In the genomic region with DNA sequence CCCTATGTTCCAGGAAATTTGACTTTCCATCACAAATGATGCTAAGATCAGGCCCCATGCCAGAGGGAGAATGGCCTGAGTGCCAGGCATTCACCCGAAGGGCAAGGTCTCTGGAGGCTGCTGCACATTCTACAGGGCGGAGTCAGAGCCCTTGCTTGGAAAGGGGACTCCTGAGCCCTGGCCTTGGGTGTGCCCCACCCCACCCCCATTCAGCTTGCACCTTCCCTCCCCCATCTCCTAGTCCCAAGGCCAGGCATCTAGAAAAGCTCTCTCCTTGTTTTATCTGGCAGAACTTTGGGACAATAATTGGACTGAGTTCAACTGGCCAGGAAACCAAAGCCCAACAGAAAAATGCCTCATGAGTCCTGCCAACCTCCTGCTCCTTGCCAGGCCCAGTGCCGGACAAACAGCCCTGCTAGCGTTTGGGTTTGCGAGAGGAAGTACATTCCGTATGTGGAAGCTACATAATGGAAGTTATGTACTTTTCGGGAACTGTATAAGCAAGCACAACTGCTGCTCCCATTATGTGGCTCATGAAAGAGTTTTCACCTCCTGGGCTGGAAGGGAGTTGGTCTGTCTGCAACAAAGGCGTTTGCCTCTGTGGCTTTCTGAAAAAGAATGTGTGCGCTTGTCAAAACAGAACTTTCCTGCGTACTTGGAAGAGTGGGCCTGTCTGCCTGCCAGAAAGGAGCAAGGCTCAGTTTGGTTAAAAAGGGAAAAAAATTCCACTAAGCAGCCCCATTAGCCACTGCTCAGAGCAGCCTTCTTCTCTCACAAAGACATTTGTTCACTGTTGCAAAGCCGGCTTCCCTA, we compare ENCODE assay signal across 10 cellular contexts.
DNase-seq lines count a peak whose midpoint lies in the region; ATAC-seq and TF ChIP-seq lines count a peak whose summit lies in the region.
"Had no signal": no experiment of that assay in that cellular context is flagged by ENCODE, and none has a peak within 500 bp of the region (broad histone marks: within the 10 kb centered on the region; RNA-seq: fewer than 3 reads in every experiment).

No MANE protein-coding gene starts in this region.

- peaks cover 0 to 1% (median 0%) of the 10 kb centered on the region in 9 donors for H3K9me3 Mint-ChIP-seq in naive thymus-derived CD8-positive, alpha-beta T cell
- H3K9me3 Mint-ChIP-seq: stimulated activated naive CD8-positive, alpha-beta T cell treated with anti-CD3 and anti-CD28 coated beads, Interleukin-15, Interleukin-2, amounts not matched to agents 100 ng/mL and 50 ng/mL, for 24 hours had no signal

- H3K4me3 ChIP-seq in adipocyte (ENCODE audit: low read length) (peak overlapping the region; percentile 51), fibroblast of the aortic adventitia (ENCODE audit: low read depth, low read length) (peak overlapping the region; percentile 16)

- ATAC-seq in naive thymus-derived CD8-positive, alpha-beta T cell = no peak
- no peak for ATAC-seq in GM18498 (IDR thresholded peaks at IDR 0.05; ENCODE audit: unreplicated experiment)

- no peaks in the 10 kb centered on the region for H3K36me3 ChIP-seq in adipocyte (ENCODE audit: control insufficient read depth, insufficient read depth, low read length, severe bottlenecking)

- no peaks in the 10 kb centered on the region for H3K4me1 Mint-ChIP-seq in naive thymus-derived CD8-positive, alpha-beta T cell

- TF ChIP-seq CTCF in fibroblast of the aortic adventitia (IDR thresholded peaks at IDR 0.05; ENCODE audit: insufficient read depth, low read length) = no peak

- H3K36me3 Mint-ChIP-seq in naive thymus-derived CD8-positive, alpha-beta T cell = no peaks in the 10 kb centered on the region

- H3K9ac ChIP-seq in adipocyte (ENCODE audit: low read length) = peak overlapping the region; percentile 73

- POLR2A ChIA-PET in naive thymus-derived CD8-positive, alpha-beta T cell (lab: Charles Lee) = no interaction called here

- no peaks in the 10 kb centered on the region for H3K27me3 ChIP-seq in adipocyte (replicated peaks; ENCODE audit: control insufficient read depth, insufficient read depth, low read length)

- no peak for DNase-seq in adipocyte (ENCODE audit: low read depth)
- peak; percentile 93 for DNase-seq in fibroblast of the aortic adventitia (ENCODE audit: low read depth)
- peak; percentile 62 for DNase-seq in mucosa of gallbladder (ENCODE audit: low spot score)
- no peak for DNase-seq in NCI-H345 (lab: John Stamatoyannopoulos, UW)
- no peak for DNase-seq in activated CD8-positive, alpha-beta memory T cell treated with anti-CD3 and anti-CD28 coated beads, Interleukin-2, amount 50 U/mL, for 48 hours
- DNase-seq in naive thymus-derived CD8-positive, alpha-beta T cell = no peak
- DNase-seq: SHP77 had no signal

- H3K4me1 ChIP-seq in adipocyte (ENCODE audit: control insufficient read depth, insufficient read depth, low read length) = peaks cover 28% of the 10 kb centered on the region

- peak overlapping the region; percentile 13 for H3K27ac ChIP-seq in temporal lobe (ENCODE audit: low read depth, low read length)

- no peaks in the 10 kb centered on the region for H3K9me3 ChIP-seq in adipocyte (ENCODE audit: control insufficient read depth, low read length)

- no peak overlapping the region for H3K4me3 Mint-ChIP-seq in naive thymus-derived CD8-positive, alpha-beta T cell
- H3K4me3 Mint-ChIP-seq: stimulated activated naive CD8-positive, alpha-beta T cell treated with anti-CD3 and anti-CD28 coated beads, Interleukin-15, Interleukin-2, amounts not matched to agents 100 ng/mL and 50 ng/mL, for 24 hours had no signal

- no peak overlapping the region for H3K27ac Mint-ChIP-seq in naive thymus-derived CD8-positive, alpha-beta T cell
- H3K27ac Mint-ChIP-seq: stimulated activated naive CD8-positive, alpha-beta T cell treated with anti-CD3 and anti-CD28 coated beads, Interleukin-15, Interleukin-2, amounts not matched to agents 100 ng/mL and 50 ng/mL, for 24 hours had no signal

- H3K27me3 Mint-ChIP-seq in naive thymus-derived CD8-positive, alpha-beta T cell = peaks cover 0 to 10% (median 1%) of the 10 kb centered on the region in 5 donors

Comparison
In these comparisons a context has a peak if more than half of its experiments do, and no peak if none do; other contexts are left out.
1. DNase-seq: peak in fibroblast of the aortic adventitia (single experiment) and mucosa of gallbladder (single experiment); none in adipocyte (single experiment), NCI-H345 (single experiment), activated CD8-positive, alpha-beta memory T cell treated with anti-CD3 and anti-CD28 coated beads, Interleukin-2, amount 50 U/mL, for 48 hours (single experiment) and naive thymus-derived CD8-positive, alpha-beta T cell (0 of 10).